35 cellular contexts compared by ENCODE assay signal in the genomic region with DNA sequence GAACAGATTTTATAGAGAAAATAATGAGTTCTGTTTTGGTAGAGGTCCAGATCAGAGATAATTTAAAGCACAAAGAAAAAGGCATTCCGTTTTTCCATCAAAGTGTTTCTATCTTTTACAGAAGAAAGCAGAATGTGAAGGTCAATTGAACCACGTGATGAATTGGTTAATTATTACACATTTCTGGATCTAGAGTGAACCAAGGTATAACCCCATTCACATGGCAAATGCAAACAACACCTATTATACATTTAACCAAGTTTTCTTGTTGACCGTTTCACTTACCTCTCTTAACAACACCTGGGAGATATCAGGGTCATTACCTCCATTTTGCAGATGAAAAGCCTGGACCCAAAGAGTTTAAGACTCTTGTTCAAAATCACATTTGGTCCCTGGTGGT. TPM values are rescaled to one million over a fixed set of nuclear protein-coding genes. Genes with fewer than 3 reads are reported as not detected.
"Had no signal": no experiment of that assay in that cellular context is flagged by ENCODE, and none has a peak within 500 bp of the region (broad histone marks: within the 10 kb centered on the region; RNA-seq: fewer than 3 reads in every experiment).

No MANE protein-coding gene starts in this region.

- FAIRE-seq: astrocyte, TTC549 had no signal

- H3K36me3 Mint-ChIP-seq: activated naive CD4-positive, alpha-beta T cell treated with anti-CD3 and anti-CD28 coated beads, Interleukin-2, amount 50 U/mL, for 72 hours had no signal

- H3K27ac ChIP-seq: adrenal gland, body of pancreas, breast epithelium, Peyer's patch, SJSA1 had no signal

- DNase-seq: activated CD4-positive, alpha-beta T cell treated with anti-CD3 and anti-CD28 coated beads for 36 hours; activated CD4-positive, alpha-beta T cell treated with anti-CD3 and anti-CD28 coated beads, Interleukin-2, amount 10 ng/mL, durations not matched to agents 7 days and 5 days; activated CD4-positive, alpha-beta T cell treated with anti-CD3 and anti-CD28 coated beads, Interleukin-2, amount 50 U/mL, for 48 hours; activated CD8-positive, alpha-beta T cell treated with anti-CD3 and anti-CD28 coated beads, Interleukin-2, amount 10 ng/mL, durations not matched to agents 7 days and 5 days; activated gamma-delta T cell; activated naive CD4-positive, alpha-beta T cell treated with Interleukin-2 at 50 U/mL for 16 hours; activated T-cell treated with anti-CD3 and anti-CD28 coated beads, Interleukin-2, amount 50 U/mL, for 24 hours; adrenal gland; body of pancreas; Kasumi-1; MG63; NCI-H1048; NCI-H1105 treated with DMSO at 0.1 percent for 48 hours; NCI-H1436; NCI-H1694; NCI-H1930; NCI-H345; NCI-H526; NCI-H748 treated with DMSO at 0.1 percent for 48 hours; NK-92 treated with Interleukin-12 subunit alpha and Interleukin-12 subunit beta, amount 100 ng/mL, for 24 hours; PC-3; Peyer's patch; RPMI8226; SHP77 treated with DMSO at 0.1 percent for 48 hours; SK-N-SH had no signal

- H3K27me3 Mint-ChIP-seq: activated CD4-positive, alpha-beta T cell treated with anti-CD3 and anti-CD28 coated beads for 36 hours; activated CD4-positive, alpha-beta T cell treated with anti-CD3 and anti-CD28 coated beads, Interleukin-2, amount 10 ng/mL, durations not matched to agents 7 days and 5 days; activated T-cell treated with anti-CD3 and anti-CD28 coated beads, Interleukin-2, amount 50 U/mL, for 24 hours had no signal

- H3K27ac Mint-ChIP-seq: activated CD4-positive, alpha-beta T cell treated with anti-CD3 and anti-CD28 coated beads for 36 hours; activated CD4-positive, alpha-beta T cell treated with anti-CD3 and anti-CD28 coated beads, Interleukin-2, amount 10 ng/mL, durations not matched to agents 7 days and 5 days; activated CD8-positive, alpha-beta T cell treated with anti-CD3 and anti-CD28 coated beads, Interleukin-2, amount 10 ng/mL, durations not matched to agents 7 days and 5 days; activated naive CD4-positive, alpha-beta T cell treated with anti-CD3 and anti-CD28 coated beads, Interleukin-2, amount 50 U/mL, for 72 hours; activated T-cell treated with anti-CD3 and anti-CD28 coated beads, Interleukin-2, amount 50 U/mL, for 24 hours; activated T-helper 2 cell treated with anti-CD3 and anti-CD28 coated beads, Interferon-gamma antibody, Interleukin-2, Interleukin-4, amounts not matched to agents 10 μg/mL and 5 μg/mL and 100 μg/mL, durations not matched to agents 14 hours and 24 hours and 36 hours; T-helper 1 cell treated with Interleukin-12 subunit alpha and Interleukin-12 subunit beta and Interleukin-4 antibody, amounts not matched to agents 30 μg/mL and 1 μg/mL, for 36 hours; T-helper 2 cell treated with Interferon-gamma antibody and Interleukin-4, amounts not matched to agents 5 μg/mL and 100 μg/mL, for 36 hours; WTC11 had no signal

- H3K9me3 Mint-ChIP-seq: activated CD4-positive, alpha-beta T cell treated with anti-CD3 and anti-CD28 coated beads, Interleukin-2, amount 10 ng/mL, durations not matched to agents 7 days and 5 days had no signal

- H3K9me3 ChIP-seq: adrenal gland, body of pancreas, breast epithelium, MG63, Peyer's patch, SJSA1, SK-N-SH had no signal

- H3K36me3 ChIP-seq: adrenal gland, breast epithelium, MG63, Peyer's patch, SJSA1 had no signal

- H3K27me3 ChIP-seq: adrenal gland, body of pancreas, breast epithelium, MG63, Peyer's patch, SJSA1 had no signal

- H3K4me3 ChIP-seq: adrenal gland, body of pancreas, breast epithelium, MG63, Peyer's patch, SJSA1 had no signal

- ATAC-seq: activated CD4-positive, alpha-beta T cell treated with anti-CD3 and anti-CD28 coated beads for 36 hours; activated CD4-positive, CD25-positive, alpha-beta regulatory T cell treated with anti-CD3 and anti-CD28 coated beads, Interleukin-2, amount 50 U/mL, for 24 hours; activated CD8-positive, alpha-beta T cell treated with anti-CD3 and anti-CD28 coated beads, Interleukin-2, amount 10 ng/mL, durations not matched to agents 7 days and 5 days; activated naive CD4-positive, alpha-beta T cell treated with anti-CD3 and anti-CD28 coated beads, Interleukin-2, amount 50 U/mL, for 72 hours; body of pancreas; PC-3; WTC11 had no signal

- H3K4me2 ChIP-seq: SK-N-SH had no signal

- H3K4me3 Mint-ChIP-seq: activated CD4-positive, alpha-beta T cell treated with anti-CD3 and anti-CD28 coated beads for 36 hours; activated CD4-positive, alpha-beta T cell treated with anti-CD3 and anti-CD28 coated beads, Interleukin-2, amount 10 ng/mL, durations not matched to agents 7 days and 5 days; activated CD8-positive, alpha-beta T cell treated with anti-CD3 and anti-CD28 coated beads, Interleukin-2, amount 10 ng/mL, durations not matched to agents 7 days and 5 days; activated T-cell treated with anti-CD3 and anti-CD28 coated beads, Interleukin-2, amount 50 U/mL, for 24 hours; T-helper 1 cell treated with Interleukin-12 subunit alpha and Interleukin-12 subunit beta and Interleukin-4 antibody, amounts not matched to agents 30 μg/mL and 1 μg/mL, for 36 hours; T-helper 2 cell treated with Interferon-gamma antibody and Interleukin-4, amounts not matched to agents 5 μg/mL and 100 μg/mL, for 36 hours; WTC11 had no signal

- H3K4me1 Mint-ChIP-seq: activated CD4-positive, alpha-beta T cell treated with anti-CD3 and anti-CD28 coated beads for 36 hours; activated CD4-positive, alpha-beta T cell treated with anti-CD3 and anti-CD28 coated beads, Interleukin-2, amount 10 ng/mL, durations not matched to agents 7 days and 5 days; WTC11 had no signal

- H3K4me1 ChIP-seq: adrenal gland, breast epithelium, SJSA1 had no signal

- H3K9ac ChIP-seq: SK-N-SH had no signal

RNA-seq across cellular contexts. Expression of gene ZNF462, which starts 34.9 kb away (rescaled TPM):
- total RNA-seq: activated CD8-positive, alpha-beta T cell treated with anti-CD3 and anti-CD28 coated beads, Interleukin-2, amount 10 ng/mL, durations not matched to agents 7 days and 5 days had no signal
